ENCODE assay signal across 8 cellular contexts in the genomic region with DNA sequence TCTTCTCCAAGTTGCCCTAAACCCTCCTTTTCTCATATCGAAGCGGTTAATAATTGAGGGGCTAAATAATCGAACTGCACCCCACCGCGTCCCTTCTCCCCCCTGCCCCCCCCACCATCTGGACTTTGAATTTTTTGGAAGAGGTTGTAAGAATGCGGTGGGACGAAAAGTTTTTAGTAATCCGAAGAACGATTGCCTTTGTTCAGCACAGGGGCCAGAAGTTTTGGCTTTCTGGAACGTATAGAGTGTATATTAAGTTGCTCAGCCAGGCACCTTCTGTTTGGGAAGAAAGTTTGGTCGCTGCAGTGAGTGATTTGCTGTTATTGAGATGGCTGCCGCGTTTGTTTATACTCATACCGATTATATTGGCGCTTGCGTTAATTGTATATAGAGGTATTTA. TPM values are rescaled to one million over a fixed set of nuclear protein-coding genes. Genes with fewer than 3 reads are reported as not detected.
A peak's percentile ranks its signal among the peaks of the same experiment; 100 is the strongest.
DNase-seq lines count a peak whose midpoint lies in the region; ATAC-seq and TF ChIP-seq lines count a peak whose summit lies in the region.

No MANE protein-coding gene starts in this region.

- H3K4me3 Mint-ChIP-seq in naive thymus-derived CD8-positive, alpha-beta T cell, result peak overlapping the region; percentile 86 to 100 (median 98)

- ATAC-seq in SK-N-SH treated with all-trans-retinoic acid at 6 μM for 48 hours (no peak), GM21360 (IDR thresholded peaks at IDR 0.05; ENCODE audit: unreplicated experiment) (no peak)
- no peak for ATAC-seq in naive thymus-derived CD8-positive, alpha-beta T cell

- peaks cover 28% of the 10 kb centered on the region for H3F3A ChIP-seq in SK-N-SH (replicated peaks; ENCODE audit: insufficient read depth)

- TF ChIP-seq POLR2A in Peyer's patch (IDR thresholded peaks at IDR 0.05), result no peak

- H3K27ac ChIP-seq in SK-N-SH (ENCODE audit: low read depth in 2 of 2, low read length in 1 of 2) (peak overlapping the region; percentile 97 to 99), Peyer's patch (peak overlapping the region; percentile 96 to 100 (median 98)), duodenal mucosa (ENCODE audit: low read depth, low read length) (peak overlapping the region; percentile 99)

- no peak for TF ChIP-seq RAD21 in SK-N-SH (IDR thresholded peaks at IDR 0.05; ENCODE audit: low read length)

- no peak for DNase-seq in SK-N-SH
- peak in 1 of 3 donors; percentile 37 for DNase-seq in Peyer's patch
- peak in 5 of 10 donors; percentile 2 to 37 (median 22) for DNase-seq in naive thymus-derived CD8-positive, alpha-beta T cell
- no peak for DNase-seq in NCI-H2227 (lab: John Stamatoyannopoulos, UW; ENCODE audit: unreplicated experiment)
- DNase-seq in NCI-H1048 (lab: John Stamatoyannopoulos, UW), result no peak

- WGBS in SK-N-SH (ENCODE audit: low lambda C conversion rate), result 3% methylated on average over 16 of the region's 16 CpGs

- no peaks in the 10 kb centered on the region for H3K27me3 Mint-ChIP-seq in naive thymus-derived CD8-positive, alpha-beta T cell

- H3K9ac ChIP-seq in SK-N-SH (peak overlapping the region; percentile 99), duodenal mucosa (ENCODE audit: low read depth in 1 of 2, low read length in 2 of 2) (peak overlapping the region; percentile 83 to 89)

- peaks cover 9 to 10% of the 10 kb centered on the region in 2 experiments; a peak in 3 of 4 replicates for H3K4me1 ChIP-seq in SK-N-SH (ENCODE audit: control insufficient read depth in 1 of 2, insufficient read depth in 2 of 2, low read depth in 1 of 2, low read length in 1 of 2)
- H3K4me1 ChIP-seq in Peyer's patch, result peaks cover 0 to 15% (median 6%) of the 10 kb centered on the region in 4 donors
- H3K4me1 ChIP-seq in duodenal mucosa (ENCODE audit: control insufficient read depth in 1 of 2, insufficient read depth in 2 of 2, low read length in 2 of 2), result peaks cover 8 to 12% of the 10 kb centered on the region in 2 donors

- no peak for TF ChIP-seq EP300 in SK-N-SH (IDR thresholded peaks at IDR 0.05; ENCODE audit: borderline replicate concordance in 1 of 2, low read depth in 1 of 2, low read length in 1 of 2)

- H3K9me3 ChIP-seq in SK-N-SH (no peaks in the 10 kb centered on the region), Peyer's patch (no peaks in the 10 kb centered on the region), duodenal mucosa (ENCODE audit: control insufficient read depth in 1 of 2, low read length in 2 of 2) (no peaks in the 10 kb centered on the region)

- CTCF ChIA-PET in SK-N-SH (lab: Yijun Ruan, JAX), result interaction anchor here (0.6 to 1.5 kb wide), 3 partner anchors 19 to 503 kb away, joined by 3 to 7 read pairs (median 3); no protein-coding TSS in a partner anchor

- peaks cover 0 to 20% (median 5%) of the 10 kb centered on the region in 3 donors for H3K36me3 Mint-ChIP-seq in naive thymus-derived CD8-positive, alpha-beta T cell

- no peaks in the 10 kb centered on the region for H3K9me3 Mint-ChIP-seq in naive thymus-derived CD8-positive, alpha-beta T cell

- peak overlapping the region; percentile 86 for H3K4me2 ChIP-seq in SK-N-SH

- H3K9me2 ChIP-seq in SK-N-SH, result no peaks in the 10 kb centered on the region

- peaks cover 23 to 56% (median 38%) of the 10 kb centered on the region in 4 donors for H3K4me1 Mint-ChIP-seq in naive thymus-derived CD8-positive, alpha-beta T cell

- peak overlapping the region; percentile 93 to 96 for H3K4me3 ChIP-seq in SK-N-SH (ENCODE audit: low read depth in 2 of 2, low read length in 1 of 2)
- H3K4me3 ChIP-seq in Peyer's patch, result peak overlapping the region; percentile 75 to 99 (median 95)
- peak overlapping the region; percentile 91 to 100 for H3K4me3 ChIP-seq in duodenal mucosa (ENCODE audit: low read depth in 1 of 2, low read length in 2 of 2)

- peaks cover 56% of the 10 kb centered on the region for H3K79me2 ChIP-seq in SK-N-SH (ENCODE audit: insufficient read depth)

- peaks cover 42% of the 10 kb centered on the region for H4K20me1 ChIP-seq in SK-N-SH (ENCODE audit: insufficient read depth)

- H3K36me3 ChIP-seq in SK-N-SH (replicated peaks in 1 of 2; ENCODE audit: control insufficient read depth in 1 of 2, insufficient read depth in 2 of 2, low read length in 1 of 2), result peaks cover 6 to 13% of the 10 kb centered on the region in 2 experiments
- no peaks in the 10 kb centered on the region for H3K36me3 ChIP-seq in Peyer's patch
- no peaks in the 10 kb centered on the region for H3K36me3 ChIP-seq in duodenal mucosa (ENCODE audit: control insufficient read depth in 1 of 2, insufficient read depth in 2 of 2, low read length in 2 of 2)

- POLR2A ChIA-PET in SK-N-SH (lab: Yijun Ruan, JAX), result interaction anchor here (0.7 to 1.2 kb wide), 2 partner anchors 16 to 218 kb away, joined by 3 to 9 read pairs; a partner anchor contains a TSS
- POLR2A ChIA-PET in naive thymus-derived CD8-positive, alpha-beta T cell (lab: Charles Lee), result interaction anchor here (0.7 to 5.3 kb wide), 11 partner anchors 25 to 822 kb away, joined by 3 to 45 read pairs (median 3); a partner anchor contains a TSS

- H2AFZ ChIP-seq in SK-N-SH (ENCODE audit: low read depth), result peak overlapping the region; percentile 62; the same call in 1 of the 2 replicates

- TF ChIP-seq CTCF in SK-N-SH (IDR thresholded peaks at IDR 0.05) (no peak), Peyer's patch (IDR thresholded peaks at IDR 0.05) (no peak)

- H3K27me3 ChIP-seq in SK-N-SH (ENCODE audit: insufficient read depth) (no peaks in the 10 kb centered on the region), Peyer's patch (no peaks in the 10 kb centered on the region), duodenal mucosa (ENCODE audit: control insufficient read depth in 1 of 2, insufficient read depth in 2 of 2, low read length in 2 of 2) (no peaks in the 10 kb centered on the region)

- H3K27ac Mint-ChIP-seq in naive thymus-derived CD8-positive, alpha-beta T cell, result peak overlapping the region; percentile 94 to 98 (median 97)

TF ChIP-seq in SK-N-SH, 30 proteins besides CTCF, POLR2A, EP300 and RAD21 (continues in another document):
- TF ChIP-seq, protein P1, sequence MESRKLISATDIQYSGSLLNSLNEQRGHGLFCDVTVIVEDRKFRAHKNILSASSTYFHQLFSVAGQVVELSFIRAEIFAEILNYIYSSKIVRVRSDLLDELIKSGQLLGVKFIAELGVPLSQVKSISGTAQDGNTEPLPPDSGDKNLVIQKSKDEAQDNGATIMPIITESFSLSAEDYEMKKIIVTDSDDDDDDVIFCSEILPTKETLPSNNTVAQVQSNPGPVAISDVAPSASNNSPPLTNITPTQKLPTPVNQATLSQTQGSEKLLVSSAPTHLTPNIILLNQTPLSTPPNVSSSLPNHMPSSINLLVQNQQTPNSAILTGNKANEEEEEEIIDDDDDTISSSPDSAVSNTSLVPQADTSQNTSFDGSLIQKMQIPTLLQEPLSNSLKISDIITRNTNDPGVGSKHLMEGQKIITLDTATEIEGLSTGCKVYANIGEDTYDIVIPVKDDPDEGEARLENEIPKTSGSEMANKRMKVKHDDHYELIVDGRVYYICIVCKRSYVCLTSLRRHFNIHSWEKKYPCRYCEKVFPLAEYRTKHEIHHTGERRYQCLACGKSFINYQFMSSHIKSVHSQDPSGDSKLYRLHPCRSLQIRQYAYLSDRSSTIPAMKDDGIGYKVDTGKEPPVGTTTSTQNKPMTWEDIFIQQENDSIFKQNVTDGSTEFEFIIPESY (IDR thresholded peaks at IDR 0.05; ENCODE audit: borderline replicate concordance, low read depth), result no peak
- TF ChIP-seq RXRA (IDR thresholded peaks at IDR 0.05; ENCODE audit: borderline replicate concordance, low read depth), result no peak
- no peak for TF ChIP-seq GATA2 (CRISPR knock-in tag; IDR thresholded peaks at IDR 0.05)
- no peak for TF ChIP-seq FOXJ3 (CRISPR knock-in tag; IDR thresholded peaks at IDR 0.05)

TF ChIP-seq in SK-N-SH treated with all-trans-retinoic acid at 6 μM for 48 hours, 23 proteins besides CTCF, POLR2A, EP300 and RAD21 (continues in another document):
- TF ChIP-seq, protein P2, sequence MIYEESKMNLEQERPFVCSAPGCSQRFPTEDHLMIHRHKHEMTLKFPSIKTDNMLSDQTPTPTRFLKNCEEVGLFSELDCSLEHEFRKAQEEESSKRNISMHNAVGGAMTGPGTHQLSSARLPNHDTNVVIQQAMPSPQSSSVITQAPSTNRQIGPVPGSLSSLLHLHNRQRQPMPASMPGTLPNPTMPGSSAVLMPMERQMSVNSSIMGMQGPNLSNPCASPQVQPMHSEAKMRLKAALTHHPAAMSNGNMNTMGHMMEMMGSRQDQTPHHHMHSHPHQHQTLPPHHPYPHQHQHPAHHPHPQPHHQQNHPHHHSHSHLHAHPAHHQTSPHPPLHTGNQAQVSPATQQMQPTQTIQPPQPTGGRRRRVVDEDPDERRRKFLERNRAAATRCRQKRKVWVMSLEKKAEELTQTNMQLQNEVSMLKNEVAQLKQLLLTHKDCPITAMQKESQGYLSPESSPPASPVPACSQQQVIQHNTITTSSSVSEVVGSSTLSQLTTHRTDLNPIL (CRISPR knock-in tag; IDR thresholded peaks at IDR 0.05; ENCODE audit: low read depth), result no peak
- no peak for TF ChIP-seq ISL1 (CRISPR knock-in tag; IDR thresholded peaks at IDR 0.05)
- no peak for TF ChIP-seq ZC3H10 (CRISPR knock-in tag; IDR thresholded peaks at IDR 0.05)
- TF ChIP-seq GLIS3 (CRISPR knock-in tag; IDR thresholded peaks at IDR 0.05), result no peak
- TF ChIP-seq OSR1 (CRISPR knock-in tag; IDR thresholded peaks at IDR 0.05), result no peak
- no peak for TF ChIP-seq CSDC2 (CRISPR knock-in tag; IDR thresholded peaks at IDR 0.05)
- TF ChIP-seq ZFP30 (CRISPR knock-in tag; IDR thresholded peaks at IDR 0.05), result no peak
- no peak for TF ChIP-seq ZFP3 (CRISPR knock-in tag; IDR thresholded peaks at IDR 0.05)
- no peak for TF ChIP-seq TOX (CRISPR knock-in tag; IDR thresholded peaks at IDR 0.05; ENCODE audit: borderline replicate concordance)
- TF ChIP-seq, protein P3, sequence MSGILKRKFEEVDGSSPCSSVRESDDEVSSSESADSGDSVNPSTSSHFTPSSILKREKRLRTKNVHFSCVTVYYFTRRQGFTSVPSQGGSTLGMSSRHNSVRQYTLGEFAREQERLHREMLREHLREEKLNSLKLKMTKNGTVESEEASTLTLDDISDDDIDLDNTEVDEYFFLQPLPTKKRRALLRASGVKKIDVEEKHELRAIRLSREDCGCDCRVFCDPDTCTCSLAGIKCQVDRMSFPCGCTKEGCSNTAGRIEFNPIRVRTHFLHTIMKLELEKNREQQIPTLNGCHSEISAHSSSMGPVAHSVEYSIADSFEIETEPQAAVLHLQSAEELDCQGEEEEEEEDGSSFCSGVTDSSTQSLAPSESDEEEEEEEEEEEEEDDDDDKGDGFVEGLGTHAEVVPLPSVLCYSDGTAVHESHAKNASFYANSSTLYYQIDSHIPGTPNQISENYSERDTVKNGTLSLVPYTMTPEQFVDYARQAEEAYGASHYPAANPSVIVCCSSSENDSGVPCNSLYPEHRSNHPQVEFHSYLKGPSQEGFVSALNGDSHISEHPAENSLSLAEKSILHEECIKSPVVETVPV (CRISPR knock-in tag; IDR thresholded peaks at IDR 0.05), result no peak
- no peak for TF ChIP-seq TCF4 (CRISPR knock-in tag; IDR thresholded peaks at IDR 0.05; ENCODE audit: borderline replicate concordance)

RNA-seq across cellular contexts. Expression of a gene that starts 0.5 kb away (rescaled TPM):
- polyA plus RNA-seq in SK-N-SH (2012; rRNA removed), result 10.3 and 14.0 TPM in 2 replicates
- 16.0 and 18.2 TPM in 2 replicates for polyA plus RNA-seq in SK-N-SH (2012; cell fraction: cytosol; rRNA removed)
- 8.0 and 21.9 TPM in 2 replicates for polyA plus RNA-seq in SK-N-SH (2012; cell fraction: nucleus; rRNA removed)
- 100 to 1,000 TPM; 116 to 218 (median 152) TPM for total RNA-seq in Peyer's patch
- total RNA-seq in naive thymus-derived CD8-positive, alpha-beta T cell, result 100 to 1,000 TPM; 127 to 135 TPM
- polyA plus RNA-seq in naive thymus-derived CD8-positive, alpha-beta T cell, result 10 to 100 TPM; 50.3 to 53.8 (median 50.9) TPM
